8 cellular contexts compared by ENCODE assay signal in genomic region chr4:143773998-143774898, GRCh38.
DNase-seq lines count a peak whose midpoint lies in the region; ATAC-seq and TF ChIP-seq lines count a peak whose summit lies in the region.

No MANE protein-coding gene starts in this region.

- H3K27ac ChIP-seq in GM23248 (no peak overlapping the region), endodermal cell (ENCODE audit: low read depth, low read length) (no peak overlapping the region)

- no peak overlapping the region for H3K4me2 ChIP-seq in GM23248 (ENCODE audit: unreplicated experiment)

- H3K36me3 ChIP-seq in GM23248 (ENCODE audit: low read depth) (no peaks in the 10 kb centered on the region), endodermal cell (ENCODE audit: control insufficient read depth, insufficient read depth, low read length) (no peaks in the 10 kb centered on the region)

- H3K9me3 Mint-ChIP-seq in T-helper 2 cell treated with Interferon-gamma antibody and Interleukin-4, amounts not matched to agents 5 μg/mL and 100 μg/mL, for 36 hours, result no peaks in the 10 kb centered on the region
- no peaks in the 10 kb centered on the region for H3K9me3 Mint-ChIP-seq in endodermal cell
- peaks cover 12% of the 10 kb centered on the region for H3K9me3 Mint-ChIP-seq in nephron

- TF ChIP-seq RAD21 in Ishikawa (IDR thresholded peaks at IDR 0.05; ENCODE audit: low read depth), result peak; percentile 94

- intact Hi-C loops in Right ventricle myocardium inferior (cut with DNase I) (no loop called here), left ventricle myocardium superior (cut with micrococcal nuclease) (no loop called here)

- H3K79me2 ChIP-seq in GM23248 (ENCODE audit: insufficient read depth), result no peaks in the 10 kb centered on the region

- H3K4me3 ChIP-seq in GM23248 (no peak overlapping the region; the same call in 1 of the 2 replicates), endodermal cell (ENCODE audit: low read length) (no peak overlapping the region)

- no peaks in the 10 kb centered on the region for H3K4me1 Mint-ChIP-seq in T-helper 2 cell treated with Interferon-gamma antibody and Interleukin-4, amounts not matched to agents 5 μg/mL and 100 μg/mL, for 36 hours (ENCODE audit: low read depth)
- H3K4me1 Mint-ChIP-seq in endodermal cell (no peaks in the 10 kb centered on the region), nephron (no peaks in the 10 kb centered on the region)

- no peaks in the 10 kb centered on the region for H3K36me3 Mint-ChIP-seq in T-helper 2 cell treated with Interferon-gamma antibody and Interleukin-4, amounts not matched to agents 5 μg/mL and 100 μg/mL, for 36 hours (ENCODE audit: low read depth)
- H3K36me3 Mint-ChIP-seq in endodermal cell (ENCODE audit: low read depth), result no peaks in the 10 kb centered on the region
- no peaks in the 10 kb centered on the region for H3K36me3 Mint-ChIP-seq in nephron (ENCODE audit: low read depth)

- no peaks in the 10 kb centered on the region for H3K9me2 ChIP-seq in GM23248 (ENCODE audit: insufficient read depth)

- no peak for TF ChIP-seq EP300 in Ishikawa (IDR thresholded peaks at IDR 0.05; ENCODE audit: borderline replicate concordance)

- peak; percentile 91 for TF ChIP-seq CTCF in endodermal cell (conservative IDR thresholded peaks at IDR 0.05)
- TF ChIP-seq CTCF in nephron (IDR thresholded peaks at IDR 0.05; ENCODE audit: unreplicated experiment in 3 of 3), result peak; percentile 16 to 42 (median 30)

- 66 to 68% methylated on average over 8 of the region's 8 CpGs for WGBS in GM23248 (ENCODE audit: low coverage in 1 of 2, low lambda C conversion rate in 2 of 2, missing lambda C conversion rate in 2 of 2), 2 experiments
- WGBS in endodermal cell (ENCODE audit: insufficient coverage in 1 of 2, insufficient read length in 1 of 2), 2 experiments, result 45 to 77% methylated on average over 2 to 8 of the region's 8 CpGs

- H3K9ac ChIP-seq in GM23248, result no peak overlapping the region
- H3K9ac ChIP-seq in endodermal cell (ENCODE audit: extremely low read depth, low read length, poor library complexity, severe bottlenecking), result no peak overlapping the region

- H3K9me3 ChIP-seq in GM23248 (ENCODE audit: low read depth), result no peaks in the 10 kb centered on the region
- peaks cover 5% of the 10 kb centered on the region for H3K9me3 ChIP-seq in endodermal cell (ENCODE audit: control insufficient read depth, low read length)

- no peak overlapping the region for H3K27ac Mint-ChIP-seq in T-helper 2 cell treated with Interferon-gamma antibody and Interleukin-4, amounts not matched to agents 5 μg/mL and 100 μg/mL, for 36 hours
- H3K27ac Mint-ChIP-seq in endodermal cell (no peak overlapping the region), nephron (no peak overlapping the region)

- H2AFZ ChIP-seq in GM23248, result no peak overlapping the region

- ATAC-seq in Right ventricle myocardium inferior (peak; percentile 20), left ventricle myocardium superior (no peak)

- no peaks in the 10 kb centered on the region for H4K20me1 ChIP-seq in GM23248 (ENCODE audit: insufficient read depth)

- peaks cover 20% of the 10 kb centered on the region for H3F3A ChIP-seq in GM23248 (ENCODE audit: insufficient read depth)

- H3K27me3 ChIP-seq in GM23248 (replicated peaks; ENCODE audit: insufficient read depth) (no peaks in the 10 kb centered on the region), endodermal cell (ENCODE audit: control insufficient read depth, insufficient read depth, low read length, poor library complexity, severe bottlenecking) (peaks cover 5% of the 10 kb centered on the region)

- H3K4me1 ChIP-seq in GM23248 (ENCODE audit: insufficient read depth), result peaks cover 30% of the 10 kb centered on the region
- H3K4me1 ChIP-seq in endodermal cell (ENCODE audit: control insufficient read depth, insufficient read depth, low read length), result no peaks in the 10 kb centered on the region

- peaks cover 4% of the 10 kb centered on the region for H3K27me3 Mint-ChIP-seq in T-helper 2 cell treated with Interferon-gamma antibody and Interleukin-4, amounts not matched to agents 5 μg/mL and 100 μg/mL, for 36 hours (ENCODE audit: low read depth)
- H3K27me3 Mint-ChIP-seq in endodermal cell (ENCODE audit: insufficient read depth), result peaks cover 9% of the 10 kb centered on the region
- peaks cover 3% of the 10 kb centered on the region for H3K27me3 Mint-ChIP-seq in nephron (ENCODE audit: low read depth)

- no peak overlapping the region for H3K4me3 Mint-ChIP-seq in T-helper 2 cell treated with Interferon-gamma antibody and Interleukin-4, amounts not matched to agents 5 μg/mL and 100 μg/mL, for 36 hours
- H3K4me3 Mint-ChIP-seq in endodermal cell (no peak overlapping the region), nephron (no peak overlapping the region)

- DNase-seq in Right ventricle myocardium inferior (ENCODE audit: missing footprints), result no peak
- DNase-seq in left ventricle myocardium superior, result no peak
- peak; percentile 69 for DNase-seq in GM23248
- DNase-seq in T-helper 2 cell treated with Interferon-gamma antibody and Interleukin-4, amounts not matched to agents 5 μg/mL and 100 μg/mL, for 36 hours (ENCODE audit: low spot score), result peak; percentile 23
- peak; percentile 84 for DNase-seq in endodermal cell
- DNase-seq in NCI-H1048 (lab: John Stamatoyannopoulos, UW), result no peak

- in situ Hi-C loops in GM23248 (cut with MboI), result no loop called here

TF ChIP-seq in Ishikawa, 13 proteins besides CTCF, POLR2A, EP300 and RAD21:
- TF ChIP-seq NFIC (IDR thresholded peaks at IDR 0.05) (no peak), TEAD4 (IDR thresholded peaks at IDR 0.05) (no peak), ZBTB7A (IDR thresholded peaks at IDR 0.05; ENCODE audit: low read depth) (no peak), TAF1 (IDR thresholded peaks at IDR 0.05; ENCODE audit: low read depth) (no peak), EGR1 (IDR thresholded peaks at IDR 0.05) (no peak), FOXM1 (IDR thresholded peaks at IDR 0.05; ENCODE audit: borderline replicate concordance, low read depth) (no peak), CREB1 (IDR thresholded peaks at IDR 0.05; ENCODE audit: low read depth) (no peak), YY1 (IDR thresholded peaks at IDR 0.05; ENCODE audit: low read depth) (no peak)
- TF ChIP-seq, protein P1, sequence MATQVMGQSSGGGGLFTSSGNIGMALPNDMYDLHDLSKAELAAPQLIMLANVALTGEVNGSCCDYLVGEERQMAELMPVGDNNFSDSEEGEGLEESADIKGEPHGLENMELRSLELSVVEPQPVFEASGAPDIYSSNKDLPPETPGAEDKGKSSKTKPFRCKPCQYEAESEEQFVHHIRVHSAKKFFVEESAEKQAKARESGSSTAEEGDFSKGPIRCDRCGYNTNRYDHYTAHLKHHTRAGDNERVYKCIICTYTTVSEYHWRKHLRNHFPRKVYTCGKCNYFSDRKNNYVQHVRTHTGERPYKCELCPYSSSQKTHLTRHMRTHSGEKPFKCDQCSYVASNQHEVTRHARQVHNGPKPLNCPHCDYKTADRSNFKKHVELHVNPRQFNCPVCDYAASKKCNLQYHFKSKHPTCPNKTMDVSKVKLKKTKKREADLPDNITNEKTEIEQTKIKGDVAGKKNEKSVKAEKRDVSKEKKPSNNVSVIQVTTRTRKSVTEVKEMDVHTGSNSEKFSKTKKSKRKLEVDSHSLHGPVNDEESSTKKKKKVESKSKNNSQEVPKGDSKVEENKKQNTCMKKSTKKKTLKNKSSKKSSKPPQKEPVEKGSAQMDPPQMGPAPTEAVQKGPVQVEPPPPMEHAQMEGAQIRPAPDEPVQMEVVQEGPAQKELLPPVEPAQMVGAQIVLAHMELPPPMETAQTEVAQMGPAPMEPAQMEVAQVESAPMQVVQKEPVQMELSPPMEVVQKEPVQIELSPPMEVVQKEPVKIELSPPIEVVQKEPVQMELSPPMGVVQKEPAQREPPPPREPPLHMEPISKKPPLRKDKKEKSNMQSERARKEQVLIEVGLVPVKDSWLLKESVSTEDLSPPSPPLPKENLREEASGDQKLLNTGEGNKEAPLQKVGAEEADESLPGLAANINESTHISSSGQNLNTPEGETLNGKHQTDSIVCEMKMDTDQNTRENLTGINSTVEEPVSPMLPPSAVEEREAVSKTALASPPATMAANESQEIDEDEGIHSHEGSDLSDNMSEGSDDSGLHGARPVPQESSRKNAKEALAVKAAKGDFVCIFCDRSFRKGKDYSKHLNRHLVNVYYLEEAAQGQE (IDR thresholded peaks at IDR 0.05; ENCODE audit: low read depth), result no peak

Comparison
In these comparisons a context has a peak if more than half of its experiments do, and no peak if none do; other contexts are left out.
1. DNase-seq: peak in GM23248 (single experiment), T-helper 2 cell treated with Interferon-gamma antibody and Interleukin-4, amounts not matched to agents 5 μg/mL and 100 μg/mL, for 36 hours (single experiment) and endodermal cell (single experiment); none in Right ventricle myocardium inferior (single experiment), left ventricle myocardium superior (single experiment) and NCI-H1048 (single experiment).